In the genomic region with DNA sequence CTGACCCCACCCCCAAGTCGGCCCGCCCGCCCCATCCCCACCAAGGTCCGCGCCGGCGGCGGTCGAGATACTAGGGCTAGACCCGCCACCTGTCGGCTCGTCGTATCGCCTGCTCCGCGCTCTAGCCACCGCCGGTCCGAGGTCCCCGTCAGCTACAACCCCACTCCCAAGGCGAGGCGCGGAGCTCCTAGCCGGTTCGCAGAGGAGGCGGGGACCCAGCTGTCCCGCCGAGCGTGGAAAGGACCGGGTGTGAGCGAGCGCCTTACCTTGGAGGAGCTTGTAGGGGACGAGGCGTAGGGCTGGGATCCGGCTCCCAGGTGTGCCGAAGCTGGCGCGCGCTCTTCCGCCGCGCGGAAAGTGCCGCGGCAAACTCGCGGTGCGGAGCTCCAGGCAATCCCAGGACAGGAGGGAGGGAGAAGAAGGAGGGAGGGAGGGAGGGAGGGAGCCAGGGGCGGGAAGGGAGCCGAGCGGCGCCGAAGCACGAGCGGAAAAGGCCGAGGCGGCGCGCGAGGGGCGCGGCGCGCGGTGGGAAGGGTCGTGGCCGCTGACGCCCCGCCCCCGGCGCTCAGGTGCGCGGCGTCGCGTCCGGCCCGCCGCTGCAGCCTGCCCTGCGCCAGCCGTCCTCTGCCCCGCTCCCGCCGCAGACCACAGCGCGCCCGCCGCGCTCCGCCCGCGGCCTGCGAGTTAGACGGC, we compare ENCODE assay signal across 8 cellular contexts. TPM values are rescaled to one million over a fixed set of nuclear protein-coding genes. Genes with fewer than 3 reads are reported as not detected.
A peak's percentile ranks its signal among the peaks of the same experiment; 100 is the strongest.
DNase-seq lines count a peak whose midpoint lies in the region; ATAC-seq and TF ChIP-seq lines count a peak whose summit lies in the region.

A gene with protein sequence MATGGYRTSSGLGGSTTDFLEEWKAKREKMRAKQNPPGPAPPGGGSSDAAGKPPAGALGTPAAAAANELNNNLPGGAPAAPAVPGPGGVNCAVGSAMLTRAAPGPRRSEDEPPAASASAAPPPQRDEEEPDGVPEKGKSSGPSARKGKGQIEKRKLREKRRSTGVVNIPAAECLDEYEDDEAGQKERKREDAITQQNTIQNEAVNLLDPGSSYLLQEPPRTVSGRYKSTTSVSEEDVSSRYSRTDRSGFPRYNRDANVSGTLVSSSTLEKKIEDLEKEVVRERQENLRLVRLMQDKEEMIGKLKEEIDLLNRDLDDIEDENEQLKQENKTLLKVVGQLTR (minus strand): TSS at position 359 of the 693 bp plus-strand sequence. CDS start 720 bp downstream, outside the sequence.

- CTCF ChIA-PET in OCI-LY7 (lab: Charles Lee; ENCODE audit: unreplicated experiment), result interaction anchor here (0.6 kb wide), 2 partner anchors 78 to 85 kb away, joined by 3 read pairs; no protein-coding TSS in a partner anchor

- peak within 1 kb of the TSS; percentile 96 for H3K27ac ChIP-seq in HUES48 (ENCODE audit: low read depth, low read length)
- peak within 1 kb of the TSS; percentile 84 for H3K27ac ChIP-seq in OCI-LY7 (ENCODE audit: low read depth, low read length, poor library complexity, severe bottlenecking)
- no peak within 1 kb of the TSS for H3K27ac ChIP-seq in iPS DF 6.9 (ENCODE audit: low read length)

- H2AFZ ChIP-seq in OCI-LY7 (ENCODE audit: low read length), result peak within 1 kb of the TSS; percentile 95

- no peaks in the 10 kb centered on the region for H3K27me3 ChIP-seq in HUES48 (ENCODE audit: control insufficient read depth, insufficient read depth, low read length)
- H3K27me3 ChIP-seq in iPS DF 6.9 (ENCODE audit: control insufficient read depth, insufficient read depth, low read length), result no peaks in the 10 kb centered on the region

- peaks cover 15% of the 10 kb centered on the region for H3K36me3 ChIP-seq in HUES48 (ENCODE audit: control insufficient read depth, insufficient read depth, low read length)
- peaks cover 25% of the 10 kb centered on the region for H3K36me3 ChIP-seq in OCI-LY7 (ENCODE audit: insufficient read depth, low read length)
- no peaks in the 10 kb centered on the region for H3K36me3 ChIP-seq in iPS DF 6.9 (ENCODE audit: control insufficient read depth, insufficient read depth, low read length)

- no CpG with 5 or more reads among the region's 94 CpGs for WGBS in iPS DF 6.9 (ENCODE audit: insufficient coverage, insufficient read length)

- POLR2A ChIA-PET in OCI-LY7 (lab: Charles Lee), result interaction anchor here (0.6 to 3.2 kb wide), 7 partner anchors 11 to 143 kb away, joined by 3 to 10 read pairs (median 4); no protein-coding TSS in a partner anchor

- H3K4me2 ChIP-seq in OCI-LY7 (ENCODE audit: low read length), result peak within 1 kb of the TSS; percentile 91

- DNase-seq in GDM1 (lab: John Stamatoyannopoulos, UW), result peak; percentile 50
- DNase-seq in OCI-LY7 (ENCODE audit: low spot score), result peak; percentile 87
- DNase-seq in astrocyte of the spinal cord (ENCODE audit: low read depth, low spot score), result peak; percentile 82
- peak; percentile 70 for DNase-seq in iPS DF 6.9 (ENCODE audit: low read depth, low spot score)
- DNase-seq in sciatic nerve (ENCODE audit: low spot score), result peak; percentile 74
- no peak for DNase-seq in cerebellar nuclear complex (lab: John Stamatoyannopoulos, UW)

- H3K4me3 ChIP-seq in HUES48 (ENCODE audit: low read depth, low read length), result peak within 1 kb of the TSS; percentile 81
- peak within 1 kb of the TSS; percentile 90 for H3K4me3 ChIP-seq in OCI-LY7 (ENCODE audit: low read depth, low read length, poor library complexity, severe bottlenecking)
- peak within 1 kb of the TSS; percentile 93 for H3K4me3 ChIP-seq in astrocyte of the spinal cord (ENCODE audit: low read depth, low read length)
- H3K4me3 ChIP-seq in iPS DF 6.9 (ENCODE audit: low read length), result peak within 1 kb of the TSS; percentile 58

- in situ Hi-C loops in astrocyte of the spinal cord (cut with HindIII; ENCODE audit: low sequenced_read_pairs), result no loop called here

- no peaks in the 10 kb centered on the region for H3K9me2 ChIP-seq in OCI-LY7 (ENCODE audit: insufficient read depth, low read length)

- H3K9me3 ChIP-seq in HUES48 (ENCODE audit: control insufficient read depth, insufficient read depth, low read length) (no peaks in the 10 kb centered on the region), OCI-LY7 (ENCODE audit: low read length) (no peaks in the 10 kb centered on the region), iPS DF 6.9 (ENCODE audit: control insufficient read depth, insufficient read depth, low read length) (no peaks in the 10 kb centered on the region)

- ATAC-seq in GM21515 (IDR thresholded peaks at IDR 0.05; ENCODE audit: unreplicated experiment) (peak; percentile 59), sciatic nerve (peak; percentile 78)

- H3K9ac ChIP-seq in HUES48 (ENCODE audit: low read depth, low read length), result peak within 1 kb of the TSS; percentile 94

- BruUV-seq in OCI-LY7 (replicated peaks; lab: Mats Ljungman, UMichigan), result no TSS peak

- H3K4me1 ChIP-seq in HUES48 (ENCODE audit: control insufficient read depth, insufficient read depth, low read length) (peaks cover 39% of the 10 kb centered on the region), OCI-LY7 (ENCODE audit: insufficient read depth, low read length, poor library complexity, severe bottlenecking) (peaks cover 19% of the 10 kb centered on the region), iPS DF 6.9 (ENCODE audit: control insufficient read depth, insufficient read depth, low read length) (no peaks in the 10 kb centered on the region)

- peaks cover 22% of the 10 kb centered on the region for H4K20me1 ChIP-seq in OCI-LY7 (ENCODE audit: insufficient read depth, low read length)

- peaks cover 41% of the 10 kb centered on the region for H3K79me2 ChIP-seq in OCI-LY7 (ENCODE audit: insufficient read depth, low read depth, low read length)

- intact Hi-C loops in OCI-LY7 (cut with micrococcal nuclease; ENCODE audit: unreplicated experiment) (loop anchor here (2.0 to 5.0 kb wide), 3 partner anchors 142 to 1693 kb away; a partner anchor contains a TSS), sciatic nerve (cut with DNase I) (no loop called here)

- peak; percentile 18; the same call in 1 of the 2 replicates for TF ChIP-seq CTCF in OCI-LY7 (conservative IDR thresholded peaks at IDR 0.05; ENCODE audit: low read length)
- peak; percentile 30 for TF ChIP-seq CTCF in astrocyte of the spinal cord (IDR thresholded peaks at IDR 0.05; ENCODE audit: low read depth, low read length)

RNA-seq across cellular contexts. Expression of the gene that starts here (rescaled TPM):
- total RNA-seq in OCI-LY7 (2014; rRNA removed; shearing (Covaris generic)), result 186 and 263 TPM in 2 replicates
- total RNA-seq in OCI-LY7 (2022) (107 and 110 TPM in 2 replicates), sciatic nerve (117 TPM)

Comparison
In these comparisons a context has a peak if more than half of its experiments do, and no peak if none do; other contexts are left out.
1. DNase-seq: peak in GDM1 (single experiment), OCI-LY7 (single experiment), astrocyte of the spinal cord (single experiment), iPS DF 6.9 (single experiment) and sciatic nerve (single experiment); none in cerebellar nuclear complex (0 of 2).
2. Peak in every context shown above with its lines, with median percentiles within 50 percentile points of each other: H3K4me3 ChIP-seq.